Comparison of ENCODE assay signal across 20 cellular contexts in genomic region chr11:134981824-134982223, GRCh38.
"Had no signal": no experiment of that assay in that cellular context is flagged by ENCODE, and none has a peak within 500 bp of the region (broad histone marks: within the 10 kb centered on the region; RNA-seq: fewer than 3 reads in every experiment).

No MANE protein-coding gene starts in this region.

- DNase-seq: dermis blood vessel endothelial cell; dorsolateral prefrontal cortex; effector CD4-positive, alpha-beta T cell; effector memory CD4-positive, alpha-beta T cell; esophagus squamous epithelium; foreskin fibroblast; foreskin melanocyte; gastrocnemius medialis; glutamatergic neuron; head of caudate nucleus; heart right ventricle; hippocampal formation; left cardiac atrium; left lung; left ventricle myocardium superior; lower lobe of right lung; mesenchymal stem cell; mucosa of descending colon had no signal

- H3K36me3 Mint-ChIP-seq: mesothelial cell of epicardium had no signal

- H3K27ac Mint-ChIP-seq: mesothelial cell of epicardium had no signal

- H3K9me3 ChIP-seq: esophagus squamous epithelium, gastrocnemius medialis, heart right ventricle, left lung, lower lobe of right lung, mucosa of descending colon had no signal

- H3K27ac ChIP-seq: coronary artery, dorsolateral prefrontal cortex, esophagus squamous epithelium, gastrocnemius medialis, heart right ventricle, left lung, lower lobe of right lung had no signal

- H3K9me3 Mint-ChIP-seq: mesothelial cell of epicardium had no signal

- H3K36me3 ChIP-seq: esophagus squamous epithelium, gastrocnemius medialis, heart right ventricle, left lung, lower lobe of right lung had no signal

- H3K4me3 Mint-ChIP-seq: mesothelial cell of epicardium had no signal

- H3K4me3 ChIP-seq: coronary artery, dorsolateral prefrontal cortex, esophagus squamous epithelium, gastrocnemius medialis, heart right ventricle, left lung, lower lobe of right lung, mucosa of descending colon had no signal

- ATAC-seq: gastrocnemius medialis, heart right ventricle, left cardiac atrium, left lung, left ventricle myocardium superior, mucosa of descending colon had no signal

- H3K4me1 ChIP-seq: esophagus squamous epithelium, gastrocnemius medialis, heart right ventricle, left lung, lower lobe of right lung had no signal

- H3K27me3 ChIP-seq: left lung had no signal
